Comparison of ENCODE assay signal across 20 cellular contexts in the genomic region with DNA sequence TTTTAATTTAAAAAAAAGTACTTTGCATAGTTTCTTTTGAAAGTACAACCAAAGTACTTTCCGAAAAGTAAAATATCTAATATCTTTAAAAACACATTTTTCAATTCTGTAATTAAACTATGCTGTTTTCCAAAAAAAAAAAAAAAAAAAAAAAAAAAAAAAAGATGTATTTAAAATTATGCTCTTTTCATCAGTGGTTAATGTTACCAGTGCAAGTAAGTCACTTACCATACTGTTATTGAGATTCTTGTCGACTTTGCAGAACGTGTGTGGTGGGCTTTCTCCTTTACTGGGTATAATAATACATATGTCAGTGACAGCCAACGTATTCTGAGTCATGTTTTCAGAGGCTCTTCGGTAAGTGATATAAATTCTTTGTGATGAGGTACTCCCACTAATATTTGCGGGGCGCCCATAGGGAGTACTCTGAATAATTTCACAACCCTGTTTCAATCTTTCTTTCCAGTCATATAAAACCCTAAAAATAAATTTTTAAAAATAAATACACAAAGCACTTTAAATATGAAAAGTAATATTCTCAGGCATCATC. TPM values are rescaled to one million over a fixed set of nuclear protein-coding genes. Genes with fewer than 3 reads are reported as not detected.
DNase-seq lines count a peak whose midpoint lies in the region; ATAC-seq and TF ChIP-seq lines count a peak whose summit lies in the region.
"Had no signal": no experiment of that assay in that cellular context is flagged by ENCODE, and none has a peak within 500 bp of the region (broad histone marks: within the 10 kb centered on the region; RNA-seq: fewer than 3 reads in every experiment).

No MANE protein-coding gene starts in this region.

- H3K4me1 ChIP-seq in HEK293 (ENCODE audit: control insufficient read depth, insufficient read depth, low read length) = peaks cover 10% of the 10 kb centered on the region
- no peaks in the 10 kb centered on the region for H3K4me1 ChIP-seq in SK-N-SH (ENCODE audit: control insufficient read depth in 1 of 2, insufficient read depth in 2 of 2, low read depth in 1 of 2, low read length in 1 of 2)
- H3K4me1 ChIP-seq: Peyer's patch had no signal

- 72% methylated on average over 7 of the region's 7 CpGs for WGBS in SK-N-SH (ENCODE audit: low lambda C conversion rate)

- H3K27ac Mint-ChIP-seq in central memory CD8-positive, alpha-beta T cell (ENCODE audit: low read depth) = peak overlapping the region; percentile 22
- H3K27ac Mint-ChIP-seq: GM23338 had no signal

- H3K79me2 ChIP-seq in SK-N-SH (ENCODE audit: insufficient read depth) = no peaks in the 10 kb centered on the region

- H3K4me3 ChIP-seq in HEK293 (ENCODE audit: low read depth, low read length) = no peak overlapping the region
- no peak overlapping the region for H3K4me3 ChIP-seq in SK-N-SH (ENCODE audit: low read depth in 2 of 2, low read length in 1 of 2)
- H3K4me3 ChIP-seq: GM23338, Peyer's patch had no signal

- no peak overlapping the region for H3K4me3 Mint-ChIP-seq in central memory CD8-positive, alpha-beta T cell
- H3K4me3 Mint-ChIP-seq: GM23338 had no signal

- H3K36me3 Mint-ChIP-seq in central memory CD8-positive, alpha-beta T cell (ENCODE audit: insufficient read depth) = peaks cover 37% of the 10 kb centered on the region

- intact Hi-C loops in posterior cingulate gyrus (cut with DNase I) (no loop called here), left ventricle myocardium superior (cut with micrococcal nuclease) (no loop called here)

- H3K4me1 Mint-ChIP-seq in central memory CD8-positive, alpha-beta T cell = peaks cover 17% of the 10 kb centered on the region
- H3K4me1 Mint-ChIP-seq: GM23338 had no signal

- POLR2A ChIA-PET in HEK293 (lab: Yijun Ruan, JAX) (interaction anchor here (0.6 kb wide), 1 partner anchor 1981 kb away, joined by 3 read pairs; no protein-coding TSS in a partner anchor), SK-N-SH (lab: Yijun Ruan, JAX) (no interaction called here)

- DNase-seq in SK-N-SH (no peak), posterior cingulate gyrus (no peak), HK-2 (ENCODE audit: unreplicated experiment) (no peak), left ventricle myocardium superior (no peak), NCI-H748 (lab: John Stamatoyannopoulos, UW; ENCODE audit: unreplicated experiment) (no peak)
- DNase-seq in central memory CD8-positive, alpha-beta T cell (ENCODE audit: low spot score in 2 of 2) = no peak
- DNase-seq: ACHN; DMS 273 treated with DMSO at 0.1 percent for 48 hours; DND-41; GF-D8; NCI-H1048; NCI-H1436 treated with DMSO at 0.1 percent for 48 hours; NCI-H2029; NCI-H526 treated with DMSO at 0.1 percent for 48 hours; NK-92 treated with Interleukin-12 subunit alpha and Interleukin-12 subunit beta, amount 100 ng/mL, for 24 hours; Peyer's patch had no signal

- no peak overlapping the region for H3K9ac ChIP-seq in SK-N-SH

- no peaks in the 10 kb centered on the region for H3K27me3 ChIP-seq in SK-N-SH (ENCODE audit: insufficient read depth)
- H3K27me3 ChIP-seq: Peyer's patch had no signal

- no peaks in the 10 kb centered on the region for H3F3A ChIP-seq in SK-N-SH (replicated peaks; ENCODE audit: insufficient read depth)

- no peak overlapping the region for H3K4me2 ChIP-seq in SK-N-SH
- H3K4me2 ChIP-seq: GM23338 had no signal

- H3K27ac ChIP-seq in HEK293 (ENCODE audit: extremely low read depth, low read depth, low read length) (no peak overlapping the region), SK-N-SH (ENCODE audit: low read depth in 2 of 2, low read length in 1 of 2) (no peak overlapping the region)
- H3K27ac ChIP-seq: C4-2B, Peyer's patch had no signal

- H3K36me3 ChIP-seq in HEK293 (ENCODE audit: control insufficient read depth in 2 of 2, insufficient read depth in 1 of 2, low read length in 2 of 2) = peaks cover 0 to 4% of the 10 kb centered on the region in 2 experiments
- peaks cover 0 to 6% of the 10 kb centered on the region in 2 experiments for H3K36me3 ChIP-seq in SK-N-SH (replicated peaks in 1 of 2; ENCODE audit: control insufficient read depth in 1 of 2, insufficient read depth in 2 of 2, low read length in 1 of 2)

- no peak overlapping the region for H2AFZ ChIP-seq in SK-N-SH (ENCODE audit: low read depth)
- H2AFZ ChIP-seq: GM23338 had no signal

- no peak for ATAC-seq in central memory CD8-positive, alpha-beta T cell (replicated peaks; ENCODE audit: extremely low read depth, poor library complexity, severe bottlenecking)
- no peak for ATAC-seq in left ventricle myocardium superior
- ATAC-seq: GM23338, Right ventricle myocardium inferior had no signal

- no peaks in the 10 kb centered on the region for H3K9me2 ChIP-seq in SK-N-SH

- no peak for TF ChIP-seq CTCF in HEK293 (tag by site-specific recombination; IDR thresholded peaks at IDR 0.05)
- no peak for TF ChIP-seq CTCF in SK-N-SH (IDR thresholded peaks at IDR 0.05)

- H3K9me3 ChIP-seq in HEK293 (ENCODE audit: control insufficient read depth, insufficient read depth, low read depth, low read length) (no peaks in the 10 kb centered on the region), SK-N-SH (no peaks in the 10 kb centered on the region)
- H3K9me3 ChIP-seq: Peyer's patch had no signal

- H3K9me3 Mint-ChIP-seq in central memory CD8-positive, alpha-beta T cell = no peaks in the 10 kb centered on the region
- H3K9me3 Mint-ChIP-seq: GM23338 had no signal

- TF ChIP-seq EP300 in SK-N-SH (IDR thresholded peaks at IDR 0.05; ENCODE audit: borderline replicate concordance in 1 of 2, low read depth in 1 of 2, low read length in 1 of 2) = no peak

- TF ChIP-seq RAD21 in SK-N-SH (IDR thresholded peaks at IDR 0.05; ENCODE audit: low read length) = no peak

- CTCF ChIA-PET in HEK293 (lab: Yijun Ruan, JAX) = no interaction called here
- CTCF ChIA-PET in SK-N-SH (lab: Yijun Ruan, JAX) = no interaction called here

- H3K27me3 Mint-ChIP-seq in central memory CD8-positive, alpha-beta T cell = no peaks in the 10 kb centered on the region

- no peaks in the 10 kb centered on the region for H4K20me1 ChIP-seq in SK-N-SH (ENCODE audit: insufficient read depth)

TF ChIP-seq in HEK293, 187 proteins besides CTCF, POLR2A, EP300 and RAD21 (continues in another document):
- TF ChIP-seq, protein P1, sequence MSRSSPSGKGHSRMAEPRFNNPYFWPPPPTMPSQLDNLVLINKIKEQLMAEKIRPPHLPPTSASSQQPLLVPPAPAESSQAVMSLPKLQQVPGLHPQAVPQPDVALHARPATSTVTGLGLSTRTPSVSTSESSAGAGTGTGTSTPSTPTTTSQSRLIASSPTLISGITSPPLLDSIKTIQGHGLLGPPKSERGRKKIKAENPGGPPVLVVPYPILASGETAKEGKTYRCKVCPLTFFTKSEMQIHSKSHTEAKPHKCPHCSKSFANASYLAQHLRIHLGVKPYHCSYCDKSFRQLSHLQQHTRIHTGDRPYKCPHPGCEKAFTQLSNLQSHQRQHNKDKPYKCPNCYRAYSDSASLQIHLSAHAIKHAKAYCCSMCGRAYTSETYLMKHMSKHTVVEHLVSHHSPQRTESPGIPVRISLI (tag by site-specific recombination; IDR thresholded peaks at IDR 0.05) = peak; percentile 92
- TF ChIP-seq BCL11B (tag by site-specific recombination; IDR thresholded peaks at IDR 0.05; ENCODE audit: low read depth) (no peak), IKZF3 (tag by site-specific recombination; IDR thresholded peaks at IDR 0.05) (no peak), ZNF19 (tag by site-specific recombination; IDR thresholded peaks at IDR 0.05; ENCODE audit: low read depth) (no peak), ZFP41 (tag by site-specific recombination; IDR thresholded peaks at IDR 0.05; ENCODE audit: borderline replicate concordance) (no peak)

TF ChIP-seq in SK-N-SH, 30 proteins besides CTCF, POLR2A, EP300 and RAD21:
- TF ChIP-seq FOSL2 (IDR thresholded peaks at IDR 0.05; ENCODE audit: borderline replicate concordance, low read depth) = peak; percentile 33; the same call in 1 of the 2 replicates
- TF ChIP-seq CHD2 (IDR thresholded peaks at IDR 0.05; ENCODE audit: low read length, partially characterized antibody) = no peak
- TF ChIP-seq, protein P2, sequence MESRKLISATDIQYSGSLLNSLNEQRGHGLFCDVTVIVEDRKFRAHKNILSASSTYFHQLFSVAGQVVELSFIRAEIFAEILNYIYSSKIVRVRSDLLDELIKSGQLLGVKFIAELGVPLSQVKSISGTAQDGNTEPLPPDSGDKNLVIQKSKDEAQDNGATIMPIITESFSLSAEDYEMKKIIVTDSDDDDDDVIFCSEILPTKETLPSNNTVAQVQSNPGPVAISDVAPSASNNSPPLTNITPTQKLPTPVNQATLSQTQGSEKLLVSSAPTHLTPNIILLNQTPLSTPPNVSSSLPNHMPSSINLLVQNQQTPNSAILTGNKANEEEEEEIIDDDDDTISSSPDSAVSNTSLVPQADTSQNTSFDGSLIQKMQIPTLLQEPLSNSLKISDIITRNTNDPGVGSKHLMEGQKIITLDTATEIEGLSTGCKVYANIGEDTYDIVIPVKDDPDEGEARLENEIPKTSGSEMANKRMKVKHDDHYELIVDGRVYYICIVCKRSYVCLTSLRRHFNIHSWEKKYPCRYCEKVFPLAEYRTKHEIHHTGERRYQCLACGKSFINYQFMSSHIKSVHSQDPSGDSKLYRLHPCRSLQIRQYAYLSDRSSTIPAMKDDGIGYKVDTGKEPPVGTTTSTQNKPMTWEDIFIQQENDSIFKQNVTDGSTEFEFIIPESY (IDR thresholded peaks at IDR 0.05; ENCODE audit: borderline replicate concordance, low read depth) = no peak

RNA-seq across cellular contexts. Expression of gene DENND4A, which starts 39.9 kb away (rescaled TPM):
- polyA plus RNA-seq in SK-N-SH (2012; rRNA removed) = 2.5 and 3.2 TPM in 2 replicates
- 3.5 and 4.1 TPM in 2 replicates for polyA plus RNA-seq in SK-N-SH (2012; cell fraction: cytosol; rRNA removed)
- polyA plus RNA-seq in SK-N-SH (2012; cell fraction: nucleus; rRNA removed) = 2.8 and 6.6 TPM in 2 replicates
- 14.0 TPM for total RNA-seq in left ventricle myocardium superior
